1 cellular context compared by ENCODE assay signal in the genomic region with DNA sequence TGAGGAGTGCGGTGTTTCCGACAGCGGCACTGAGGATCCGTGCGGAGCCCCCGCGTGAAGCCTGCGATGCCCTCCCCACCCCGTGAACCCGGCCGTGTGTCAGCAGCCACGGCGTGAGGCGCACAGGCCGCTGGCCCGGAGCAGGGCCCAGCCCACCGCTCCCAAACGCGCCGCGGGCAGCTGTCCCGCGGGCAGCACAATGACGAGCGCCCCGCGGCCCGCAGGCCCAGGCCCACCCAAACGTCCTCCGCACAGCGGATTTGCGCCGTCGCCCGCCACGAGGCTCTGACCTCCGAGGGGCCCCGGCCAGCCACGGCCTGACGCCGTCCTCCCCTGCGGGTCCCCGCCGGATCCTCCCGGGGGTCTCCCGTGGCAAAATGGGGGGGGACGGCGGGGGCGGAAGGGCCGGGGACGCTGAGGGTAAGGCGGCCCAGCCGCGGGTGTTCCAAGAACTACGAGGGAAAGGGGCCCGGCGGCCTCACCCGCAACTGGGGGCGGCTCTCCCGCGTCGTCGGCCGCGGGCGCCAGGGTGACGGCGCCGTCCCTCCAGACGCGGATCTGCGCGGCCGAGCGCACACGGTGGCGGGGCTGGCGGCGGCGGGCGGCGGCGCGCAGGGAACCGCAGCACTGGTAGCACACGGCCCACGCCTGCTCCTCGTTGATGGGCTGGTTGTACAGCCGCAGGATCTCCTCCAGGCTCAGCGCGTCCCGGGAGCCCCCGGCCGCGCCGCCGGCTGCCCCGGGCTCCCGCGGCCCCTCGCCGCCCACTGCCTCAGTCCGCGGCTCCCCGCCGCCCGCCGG.
TF ChIP-seq lines count a peak whose summit lies in the region.

No MANE protein-coding gene starts in this region.

TF ChIP-seq in HepG2, 621 proteins besides CTCF, POLR2A, EP300 and RAD21 (continued from another document and continues in another):
- TF ChIP-seq, protein P1, sequence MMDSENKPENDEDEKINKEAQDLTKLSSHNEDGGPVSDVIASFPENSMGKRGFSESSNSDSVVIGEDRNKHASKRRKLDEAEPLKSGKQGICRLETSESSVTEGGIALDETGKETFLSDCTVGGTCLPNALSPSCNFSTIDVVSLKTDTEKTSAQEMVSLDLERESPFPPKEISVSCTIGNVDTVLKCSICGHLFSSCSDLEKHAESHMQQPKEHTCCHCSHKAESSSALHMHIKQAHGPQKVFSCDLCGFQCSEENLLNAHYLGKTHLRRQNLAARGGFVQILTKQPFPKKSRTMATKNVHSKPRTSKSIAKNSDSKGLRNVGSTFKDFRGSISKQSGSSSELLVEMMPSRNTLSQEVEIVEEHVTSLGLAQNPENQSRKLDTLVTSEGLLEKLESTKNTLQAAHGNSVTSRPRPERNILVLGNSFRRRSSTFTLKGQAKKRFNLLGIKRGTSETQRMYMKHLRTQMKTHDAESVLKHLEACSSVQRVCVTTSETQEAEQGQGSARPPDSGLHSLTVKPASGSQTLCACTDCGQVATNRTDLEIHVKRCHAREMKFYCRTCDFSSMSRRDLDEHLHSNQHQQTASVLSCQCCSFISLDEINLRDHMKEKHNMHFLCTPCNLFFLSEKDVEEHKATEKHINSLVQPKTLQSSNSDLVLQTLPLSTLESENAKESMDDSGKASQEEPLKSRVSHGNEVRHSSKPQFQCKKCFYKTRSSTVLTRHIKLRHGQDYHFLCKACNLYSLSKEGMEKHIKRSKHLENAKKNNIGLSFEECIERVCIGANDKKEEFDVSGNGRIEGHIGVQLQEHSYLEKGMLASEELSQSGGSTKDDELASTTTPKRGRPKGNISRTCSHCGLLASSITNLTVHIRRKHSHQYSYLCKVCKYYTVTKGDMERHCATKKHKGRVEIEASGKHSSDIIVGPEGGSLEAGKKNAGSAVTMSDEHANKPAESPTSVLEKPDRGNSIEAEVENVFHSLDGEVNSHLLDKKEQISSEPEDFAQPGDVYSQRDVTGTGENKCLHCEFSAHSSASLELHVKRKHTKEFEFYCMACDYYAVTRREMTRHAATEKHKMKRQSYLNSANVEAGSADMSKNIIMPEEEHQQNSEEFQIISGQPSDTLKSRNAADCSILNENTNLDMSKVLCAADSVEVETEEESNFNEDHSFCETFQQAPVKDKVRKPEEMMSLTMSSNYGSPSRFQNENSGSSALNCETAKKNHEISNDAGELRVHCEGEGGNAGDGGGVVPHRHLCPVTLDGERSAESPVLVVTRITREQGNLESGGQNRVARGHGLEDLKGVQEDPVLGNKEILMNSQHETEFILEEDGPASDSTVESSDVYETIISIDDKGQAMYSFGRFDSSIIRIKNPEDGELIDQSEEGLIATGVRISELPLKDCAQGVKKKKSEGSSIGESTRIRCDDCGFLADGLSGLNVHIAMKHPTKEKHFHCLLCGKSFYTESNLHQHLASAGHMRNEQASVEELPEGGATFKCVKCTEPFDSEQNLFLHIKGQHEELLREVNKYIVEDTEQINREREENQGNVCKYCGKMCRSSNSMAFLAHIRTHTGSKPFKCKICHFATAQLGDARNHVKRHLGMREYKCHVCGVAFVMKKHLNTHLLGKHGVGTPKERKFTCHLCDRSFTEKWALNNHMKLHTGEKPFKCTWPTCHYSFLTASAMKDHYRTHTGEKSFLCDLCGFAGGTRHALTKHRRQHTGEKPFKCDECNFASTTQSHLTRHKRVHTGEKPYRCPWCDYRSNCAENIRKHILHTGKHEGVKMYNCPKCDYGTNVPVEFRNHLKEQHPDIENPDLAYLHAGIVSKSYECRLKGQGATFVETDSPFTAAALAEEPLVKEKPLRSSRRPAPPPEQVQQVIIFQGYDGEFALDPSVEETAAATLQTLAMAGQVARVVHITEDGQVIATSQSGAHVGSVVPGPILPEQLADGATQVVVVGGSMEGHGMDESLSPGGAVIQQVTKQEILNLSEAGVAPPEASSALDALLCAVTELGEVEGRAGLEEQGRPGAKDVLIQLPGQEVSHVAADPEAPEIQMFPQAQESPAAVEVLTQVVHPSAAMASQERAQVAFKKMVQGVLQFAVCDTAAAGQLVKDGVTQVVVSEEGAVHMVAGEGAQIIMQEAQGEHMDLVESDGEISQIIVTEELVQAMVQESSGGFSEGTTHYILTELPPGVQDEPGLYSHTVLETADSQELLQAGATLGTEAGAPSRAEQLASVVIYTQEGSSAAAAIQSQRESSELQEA (CRISPR knock-in tag; IDR thresholded peaks at IDR 0.05; ENCODE audit: not compliant biosample characterization), result peak; percentile 54
- TF ChIP-seq ZNF274 (CRISPR knock-in tag; IDR thresholded peaks at IDR 0.05) (peak; percentile 66; the same call in 1 of the 2 replicates), REPIN1 (CRISPR knock-in tag; IDR thresholded peaks at IDR 0.05; ENCODE audit: borderline replicate concordance, low read depth) (peak; percentile 26; the same call in 1 of the 2 replicates), MIXL1 (CRISPR knock-in tag; IDR thresholded peaks at IDR 0.05) (no peak), HDAC1 (CRISPR knock-in tag; IDR thresholded peaks at IDR 0.05) (peak; percentile 57), ZNF121 (CRISPR knock-in tag; IDR thresholded peaks at IDR 0.05) (peak; percentile 38; the same call in 1 of the 2 replicates), CHCHD3 (CRISPR knock-in tag; IDR thresholded peaks at IDR 0.05) (0 out of 2 replicates have a peak, but pooled peaks have one; percentile 71), SIN3A (IDR thresholded peaks at IDR 0.05; ENCODE audit: borderline replicate concordance, low read depth, low read length) (peak; percentile 74; the same call in 1 of the 2 replicates), CBFB (CRISPR knock-in tag; IDR thresholded peaks at IDR 0.05) (no peak; the same call in 1 of the 2 replicates), ZNF160 (CRISPR knock-in tag; IDR thresholded peaks at IDR 0.05) (0 out of 2 replicates have a peak, but pooled peaks have one; percentile 37), SOX13 (IDR thresholded peaks at IDR 0.05) (no peak), SOX13 (CRISPR knock-in tag; conservative IDR thresholded peaks at IDR 0.05 in 1 of 2, IDR thresholded peaks at IDR 0.05 in 1 of 2) (0 out of 4 replicates have a peak, but pooled peaks of 1 of the 2 experiments have one; percentile 5), ZNF546 (CRISPR knock-in tag; conservative IDR thresholded peaks at IDR 0.05) (0 out of 2 replicates have a peak, but pooled peaks have one; percentile 64)
- TF ChIP-seq, protein P2, sequence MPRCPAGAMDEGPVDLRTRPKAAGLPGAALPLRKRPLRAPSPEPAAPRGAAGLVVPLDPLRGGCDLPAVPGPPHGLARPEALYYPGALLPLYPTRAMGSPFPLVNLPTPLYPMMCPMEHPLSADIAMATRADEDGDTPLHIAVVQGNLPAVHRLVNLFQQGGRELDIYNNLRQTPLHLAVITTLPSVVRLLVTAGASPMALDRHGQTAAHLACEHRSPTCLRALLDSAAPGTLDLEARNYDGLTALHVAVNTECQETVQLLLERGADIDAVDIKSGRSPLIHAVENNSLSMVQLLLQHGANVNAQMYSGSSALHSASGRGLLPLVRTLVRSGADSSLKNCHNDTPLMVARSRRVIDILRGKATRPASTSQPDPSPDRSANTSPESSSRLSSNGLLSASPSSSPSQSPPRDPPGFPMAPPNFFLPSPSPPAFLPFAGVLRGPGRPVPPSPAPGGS (CRISPR knock-in tag; IDR thresholded peaks at IDR 0.05), result 0 out of 2 replicates have a peak, but pooled peaks have one; percentile 18
- TF ChIP-seq, protein P3, sequence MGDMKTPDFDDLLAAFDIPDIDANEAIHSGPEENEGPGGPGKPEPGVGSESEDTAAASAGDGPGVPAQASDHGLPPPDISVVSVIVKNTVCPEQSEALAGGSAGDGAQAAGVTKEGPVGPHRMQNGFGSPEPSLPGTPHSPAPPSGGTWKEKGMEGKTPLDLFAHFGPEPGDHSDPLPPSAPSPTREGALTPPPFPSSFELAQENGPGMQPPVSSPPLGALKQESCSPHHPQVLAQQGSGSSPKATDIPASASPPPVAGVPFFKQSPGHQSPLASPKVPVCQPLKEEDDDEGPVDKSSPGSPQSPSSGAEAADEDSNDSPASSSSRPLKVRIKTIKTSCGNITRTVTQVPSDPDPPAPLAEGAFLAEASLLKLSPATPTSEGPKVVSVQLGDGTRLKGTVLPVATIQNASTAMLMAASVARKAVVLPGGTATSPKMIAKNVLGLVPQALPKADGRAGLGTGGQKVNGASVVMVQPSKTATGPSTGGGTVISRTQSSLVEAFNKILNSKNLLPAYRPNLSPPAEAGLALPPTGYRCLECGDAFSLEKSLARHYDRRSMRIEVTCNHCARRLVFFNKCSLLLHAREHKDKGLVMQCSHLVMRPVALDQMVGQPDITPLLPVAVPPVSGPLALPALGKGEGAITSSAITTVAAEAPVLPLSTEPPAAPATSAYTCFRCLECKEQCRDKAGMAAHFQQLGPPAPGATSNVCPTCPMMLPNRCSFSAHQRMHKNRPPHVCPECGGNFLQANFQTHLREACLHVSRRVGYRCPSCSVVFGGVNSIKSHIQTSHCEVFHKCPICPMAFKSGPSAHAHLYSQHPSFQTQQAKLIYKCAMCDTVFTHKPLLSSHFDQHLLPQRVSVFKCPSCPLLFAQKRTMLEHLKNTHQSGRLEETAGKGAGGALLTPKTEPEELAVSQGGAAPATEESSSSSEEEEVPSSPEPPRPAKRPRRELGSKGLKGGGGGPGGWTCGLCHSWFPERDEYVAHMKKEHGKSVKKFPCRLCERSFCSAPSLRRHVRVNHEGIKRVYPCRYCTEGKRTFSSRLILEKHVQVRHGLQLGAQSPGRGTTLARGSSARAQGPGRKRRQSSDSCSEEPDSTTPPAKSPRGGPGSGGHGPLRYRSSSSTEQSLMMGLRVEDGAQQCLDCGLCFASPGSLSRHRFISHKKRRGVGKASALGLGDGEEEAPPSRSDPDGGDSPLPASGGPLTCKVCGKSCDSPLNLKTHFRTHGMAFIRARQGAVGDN (CRISPR knock-in tag; IDR thresholded peaks at IDR 0.05), result peak; percentile 92
- TF ChIP-seq, protein P4, sequence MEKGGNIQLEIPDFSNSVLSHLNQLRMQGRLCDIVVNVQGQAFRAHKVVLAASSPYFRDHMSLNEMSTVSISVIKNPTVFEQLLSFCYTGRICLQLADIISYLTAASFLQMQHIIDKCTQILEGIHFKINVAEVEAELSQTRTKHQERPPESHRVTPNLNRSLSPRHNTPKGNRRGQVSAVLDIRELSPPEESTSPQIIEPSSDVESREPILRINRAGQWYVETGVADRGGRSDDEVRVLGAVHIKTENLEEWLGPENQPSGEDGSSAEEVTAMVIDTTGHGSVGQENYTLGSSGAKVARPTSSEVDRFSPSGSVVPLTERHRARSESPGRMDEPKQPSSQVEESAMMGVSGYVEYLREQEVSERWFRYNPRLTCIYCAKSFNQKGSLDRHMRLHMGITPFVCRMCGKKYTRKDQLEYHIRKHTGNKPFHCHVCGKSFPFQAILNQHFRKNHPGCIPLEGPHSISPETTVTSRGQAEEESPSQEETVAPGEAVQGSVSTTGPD (CRISPR knock-in tag; IDR thresholded peaks at IDR 0.05), result no peak
- TF ChIP-seq, protein P5, sequence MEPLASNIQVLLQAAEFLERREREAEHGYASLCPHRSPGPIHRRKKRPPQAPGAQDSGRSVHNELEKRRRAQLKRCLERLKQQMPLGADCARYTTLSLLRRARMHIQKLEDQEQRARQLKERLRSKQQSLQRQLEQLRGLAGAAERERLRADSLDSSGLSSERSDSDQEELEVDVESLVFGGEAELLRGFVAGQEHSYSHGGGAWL (CRISPR knock-in tag; IDR thresholded peaks at IDR 0.05), result peak; percentile 84; the same call in 1 of the 2 replicates
- TF ChIP-seq, protein P6, sequence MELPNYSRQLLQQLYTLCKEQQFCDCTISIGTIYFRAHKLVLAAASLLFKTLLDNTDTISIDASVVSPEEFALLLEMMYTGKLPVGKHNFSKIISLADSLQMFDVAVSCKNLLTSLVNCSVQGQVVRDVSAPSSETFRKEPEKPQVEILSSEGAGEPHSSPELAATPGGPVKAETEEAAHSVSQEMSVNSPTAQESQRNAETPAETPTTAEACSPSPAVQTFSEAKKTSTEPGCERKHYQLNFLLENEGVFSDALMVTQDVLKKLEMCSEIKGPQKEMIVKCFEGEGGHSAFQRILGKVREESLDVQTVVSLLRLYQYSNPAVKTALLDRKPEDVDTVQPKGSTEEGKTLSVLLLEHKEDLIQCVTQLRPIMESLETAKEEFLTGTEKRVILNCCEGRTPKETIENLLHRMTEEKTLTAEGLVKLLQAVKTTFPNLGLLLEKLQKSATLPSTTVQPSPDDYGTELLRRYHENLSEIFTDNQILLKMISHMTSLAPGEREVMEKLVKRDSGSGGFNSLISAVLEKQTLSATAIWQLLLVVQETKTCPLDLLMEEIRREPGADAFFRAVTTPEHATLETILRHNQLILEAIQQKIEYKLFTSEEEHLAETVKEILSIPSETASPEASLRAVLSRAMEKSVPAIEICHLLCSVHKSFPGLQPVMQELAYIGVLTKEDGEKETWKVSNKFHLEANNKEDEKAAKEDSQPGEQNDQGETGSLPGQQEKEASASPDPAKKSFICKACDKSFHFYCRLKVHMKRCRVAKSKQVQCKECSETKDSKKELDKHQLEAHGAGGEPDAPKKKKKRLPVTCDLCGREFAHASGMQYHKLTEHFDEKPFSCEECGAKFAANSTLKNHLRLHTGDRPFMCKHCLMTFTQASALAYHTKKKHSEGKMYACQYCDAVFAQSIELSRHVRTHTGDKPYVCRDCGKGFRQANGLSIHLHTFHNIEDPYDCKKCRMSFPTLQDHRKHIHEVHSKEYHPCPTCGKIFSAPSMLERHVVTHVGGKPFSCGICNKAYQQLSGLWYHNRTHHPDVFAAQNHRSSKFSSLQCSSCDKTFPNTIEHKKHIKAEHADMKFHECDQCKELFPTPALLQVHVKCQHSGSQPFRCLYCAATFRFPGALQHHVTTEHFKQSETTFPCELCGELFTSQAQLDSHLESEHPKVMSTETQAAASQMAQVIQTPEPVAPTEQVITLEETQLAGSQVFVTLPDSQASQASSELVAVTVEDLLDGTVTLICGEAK (IDR thresholded peaks at IDR 0.05), result no peak
- TF ChIP-seq, protein P6 (CRISPR knock-in tag; IDR thresholded peaks at IDR 0.05), result peak; percentile 38; the same call in 1 of the 2 replicates
